Comparison of ENCODE assay signal across 1 cellular context in the genomic region with DNA sequence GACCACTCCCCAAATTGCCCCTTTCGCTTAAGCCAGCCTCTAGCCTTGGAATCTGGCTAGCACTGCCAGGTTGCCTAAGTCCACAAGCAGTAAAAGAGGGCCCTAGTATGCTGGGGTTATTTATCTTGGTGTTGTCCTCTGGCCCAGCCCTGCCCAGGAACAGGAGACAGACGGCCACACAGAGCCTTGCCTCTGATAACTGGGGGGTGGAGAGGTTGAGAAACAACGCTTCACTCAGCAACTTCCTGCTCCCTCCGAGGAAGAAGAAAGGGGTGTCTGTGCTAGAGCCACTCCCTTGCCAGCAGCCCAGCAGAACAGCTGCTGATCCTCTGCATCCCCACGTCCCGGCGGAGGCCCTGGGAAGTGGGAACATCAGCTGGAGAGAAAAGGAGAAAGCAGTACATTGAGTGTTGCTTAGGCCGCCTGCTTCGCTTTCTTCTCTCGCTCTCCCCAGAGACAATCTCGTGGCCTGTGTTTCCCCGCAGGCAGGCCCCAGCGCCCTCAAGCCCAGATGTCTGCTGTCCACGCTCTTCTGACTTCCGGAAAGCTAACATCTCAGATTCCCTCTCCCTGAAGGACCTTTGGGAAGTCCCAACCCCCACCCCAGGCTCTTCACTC.
TF ChIP-seq lines count a peak whose summit lies in the region.

No MANE protein-coding gene starts in this region.

TF ChIP-seq in GM12878, 131 proteins besides CTCF, POLR2A, EP300 and RAD21 (continued from another document):
- TF ChIP-seq, protein P1, sequence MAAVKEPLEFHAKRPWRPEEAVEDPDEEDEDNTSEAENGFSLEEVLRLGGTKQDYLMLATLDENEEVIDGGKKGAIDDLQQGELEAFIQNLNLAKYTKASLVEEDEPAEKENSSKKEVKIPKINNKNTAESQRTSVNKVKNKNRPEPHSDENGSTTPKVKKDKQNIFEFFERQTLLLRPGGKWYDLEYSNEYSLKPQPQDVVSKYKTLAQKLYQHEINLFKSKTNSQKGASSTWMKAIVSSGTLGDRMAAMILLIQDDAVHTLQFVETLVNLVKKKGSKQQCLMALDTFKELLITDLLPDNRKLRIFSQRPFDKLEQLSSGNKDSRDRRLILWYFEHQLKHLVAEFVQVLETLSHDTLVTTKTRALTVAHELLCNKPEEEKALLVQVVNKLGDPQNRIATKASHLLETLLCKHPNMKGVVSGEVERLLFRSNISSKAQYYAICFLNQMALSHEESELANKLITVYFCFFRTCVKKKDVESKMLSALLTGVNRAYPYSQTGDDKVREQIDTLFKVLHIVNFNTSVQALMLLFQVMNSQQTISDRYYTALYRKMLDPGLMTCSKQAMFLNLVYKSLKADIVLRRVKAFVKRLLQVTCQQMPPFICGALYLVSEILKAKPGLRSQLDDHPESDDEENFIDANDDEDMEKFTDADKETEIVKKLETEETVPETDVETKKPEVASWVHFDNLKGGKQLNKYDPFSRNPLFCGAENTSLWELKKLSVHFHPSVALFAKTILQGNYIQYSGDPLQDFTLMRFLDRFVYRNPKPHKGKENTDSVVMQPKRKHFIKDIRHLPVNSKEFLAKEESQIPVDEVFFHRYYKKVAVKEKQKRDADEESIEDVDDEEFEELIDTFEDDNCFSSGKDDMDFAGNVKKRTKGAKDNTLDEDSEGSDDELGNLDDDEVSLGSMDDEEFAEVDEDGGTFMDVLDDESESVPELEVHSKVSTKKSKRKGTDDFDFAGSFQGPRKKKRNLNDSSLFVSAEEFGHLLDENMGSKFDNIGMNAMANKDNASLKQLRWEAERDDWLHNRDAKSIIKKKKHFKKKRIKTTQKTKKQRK (IDR thresholded peaks at IDR 0.05; ENCODE audit: low read depth, low read length) = no peak
- TF ChIP-seq SREBF2 (IDR thresholded peaks at IDR 0.05; ENCODE audit: low read length) (no peak), BRCA1 (IDR thresholded peaks at IDR 0.05; ENCODE audit: low read depth, low read length) (no peak), SMC3 (IDR thresholded peaks at IDR 0.05; ENCODE audit: borderline replicate concordance, low read length) (no peak), ATF7 (IDR thresholded peaks at IDR 0.05; ENCODE audit: low read depth) (no peak), TCF12 (IDR thresholded peaks at IDR 0.05; ENCODE audit: low read depth, low read length) (peak; percentile 59; the same call in 1 of the 2 replicates), POLR2AphosphoS5 (IDR thresholded peaks at IDR 0.05; ENCODE audit: low read length) (0 out of 2 replicates have a peak, but pooled peaks have one; percentile 38), ZSCAN29 (IDR thresholded peaks at IDR 0.05) (no peak), RUNX3 (IDR thresholded peaks at IDR 0.05; ENCODE audit: low read length) (peak; percentile 57), IKZF2 (IDR thresholded peaks at IDR 0.05) (peak; percentile 45 to 57; a peak in 2 of 4 replicates), MTA3 (IDR thresholded peaks at IDR 0.05; ENCODE audit: borderline replicate concordance, low read length) (no peak), CREM (IDR thresholded peaks at IDR 0.05; ENCODE audit: low read depth) (0 out of 2 replicates have a peak, but pooled peaks have one; percentile 12), GABPA (IDR thresholded peaks at IDR 0.05; ENCODE audit: low read depth) (peak; percentile 20; the same call in 1 of the 2 replicates), EZH2 (IDR thresholded peaks at IDR 0.05; ENCODE audit: borderline replicate concordance, control insufficient read depth, low read depth, low read length) (no peak), FOS (IDR thresholded peaks at IDR 0.05; ENCODE audit: borderline replicate concordance, extremely low read depth, insufficient read length) (no peak), ETV6 (conservative IDR thresholded peaks at IDR 0.05 in 1 of 2, IDR thresholded peaks at IDR 0.05 in 1 of 2; ENCODE audit: borderline replicate concordance in 1 of 2, low read depth in 1 of 2) (0 out of 4 replicates have a peak, but pooled peaks of 1 of the 2 experiments have one; percentile 18), NFYA (IDR thresholded peaks at IDR 0.05; ENCODE audit: borderline replicate concordance, low read depth, low read length) (no peak), NFIC (IDR thresholded peaks at IDR 0.05; ENCODE audit: low read depth, low read length) (peak; percentile 47; the same call in 1 of the 2 replicates), NFXL1 (IDR thresholded peaks at IDR 0.05; ENCODE audit: borderline replicate concordance) (no peak), MEF2B (IDR thresholded peaks at IDR 0.05; ENCODE audit: partially characterized antibody, poor library complexity, severe bottlenecking) (peak; percentile 82), POU2F2 (IDR thresholded peaks at IDR 0.05; ENCODE audit: borderline replicate concordance, low read depth, low read length) (0 out of 3 replicates have a peak, but pooled peaks have one; percentile 22), PAX5 (IDR thresholded peaks at IDR 0.05; ENCODE audit: borderline replicate concordance, low read depth, low read length) (0 out of 2 replicates have a peak, but pooled peaks have one; percentile 32), EED (IDR thresholded peaks at IDR 0.05; ENCODE audit: low read depth) (peak; percentile 60; the same call in 1 of the 2 replicates), STAT1 (conservative IDR thresholded peaks at IDR 0.05) (no peak), RELA (IDR thresholded peaks at IDR 0.05; ENCODE audit: borderline replicate concordance, partially characterized antibody) (peak; percentile 7)
- TF ChIP-seq, protein P2, sequence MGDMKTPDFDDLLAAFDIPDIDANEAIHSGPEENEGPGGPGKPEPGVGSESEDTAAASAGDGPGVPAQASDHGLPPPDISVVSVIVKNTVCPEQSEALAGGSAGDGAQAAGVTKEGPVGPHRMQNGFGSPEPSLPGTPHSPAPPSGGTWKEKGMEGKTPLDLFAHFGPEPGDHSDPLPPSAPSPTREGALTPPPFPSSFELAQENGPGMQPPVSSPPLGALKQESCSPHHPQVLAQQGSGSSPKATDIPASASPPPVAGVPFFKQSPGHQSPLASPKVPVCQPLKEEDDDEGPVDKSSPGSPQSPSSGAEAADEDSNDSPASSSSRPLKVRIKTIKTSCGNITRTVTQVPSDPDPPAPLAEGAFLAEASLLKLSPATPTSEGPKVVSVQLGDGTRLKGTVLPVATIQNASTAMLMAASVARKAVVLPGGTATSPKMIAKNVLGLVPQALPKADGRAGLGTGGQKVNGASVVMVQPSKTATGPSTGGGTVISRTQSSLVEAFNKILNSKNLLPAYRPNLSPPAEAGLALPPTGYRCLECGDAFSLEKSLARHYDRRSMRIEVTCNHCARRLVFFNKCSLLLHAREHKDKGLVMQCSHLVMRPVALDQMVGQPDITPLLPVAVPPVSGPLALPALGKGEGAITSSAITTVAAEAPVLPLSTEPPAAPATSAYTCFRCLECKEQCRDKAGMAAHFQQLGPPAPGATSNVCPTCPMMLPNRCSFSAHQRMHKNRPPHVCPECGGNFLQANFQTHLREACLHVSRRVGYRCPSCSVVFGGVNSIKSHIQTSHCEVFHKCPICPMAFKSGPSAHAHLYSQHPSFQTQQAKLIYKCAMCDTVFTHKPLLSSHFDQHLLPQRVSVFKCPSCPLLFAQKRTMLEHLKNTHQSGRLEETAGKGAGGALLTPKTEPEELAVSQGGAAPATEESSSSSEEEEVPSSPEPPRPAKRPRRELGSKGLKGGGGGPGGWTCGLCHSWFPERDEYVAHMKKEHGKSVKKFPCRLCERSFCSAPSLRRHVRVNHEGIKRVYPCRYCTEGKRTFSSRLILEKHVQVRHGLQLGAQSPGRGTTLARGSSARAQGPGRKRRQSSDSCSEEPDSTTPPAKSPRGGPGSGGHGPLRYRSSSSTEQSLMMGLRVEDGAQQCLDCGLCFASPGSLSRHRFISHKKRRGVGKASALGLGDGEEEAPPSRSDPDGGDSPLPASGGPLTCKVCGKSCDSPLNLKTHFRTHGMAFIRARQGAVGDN (IDR thresholded peaks at IDR 0.05) = peak; percentile 56
- TF ChIP-seq, protein P3, sequence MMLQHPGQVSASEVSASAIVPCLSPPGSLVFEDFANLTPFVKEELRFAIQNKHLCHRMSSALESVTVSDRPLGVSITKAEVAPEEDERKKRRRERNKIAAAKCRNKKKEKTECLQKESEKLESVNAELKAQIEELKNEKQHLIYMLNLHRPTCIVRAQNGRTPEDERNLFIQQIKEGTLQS (IDR thresholded peaks at IDR 0.05; ENCODE audit: borderline replicate concordance, extremely low read depth, low read depth, low read length) = no peak
- TF ChIP-seq, protein P4, sequence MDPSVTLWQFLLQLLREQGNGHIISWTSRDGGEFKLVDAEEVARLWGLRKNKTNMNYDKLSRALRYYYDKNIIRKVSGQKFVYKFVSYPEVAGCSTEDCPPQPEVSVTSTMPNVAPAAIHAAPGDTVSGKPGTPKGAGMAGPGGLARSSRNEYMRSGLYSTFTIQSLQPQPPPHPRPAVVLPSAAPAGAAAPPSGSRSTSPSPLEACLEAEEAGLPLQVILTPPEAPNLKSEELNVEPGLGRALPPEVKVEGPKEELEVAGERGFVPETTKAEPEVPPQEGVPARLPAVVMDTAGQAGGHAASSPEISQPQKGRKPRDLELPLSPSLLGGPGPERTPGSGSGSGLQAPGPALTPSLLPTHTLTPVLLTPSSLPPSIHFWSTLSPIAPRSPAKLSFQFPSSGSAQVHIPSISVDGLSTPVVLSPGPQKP (IDR thresholded peaks at IDR 0.05; ENCODE audit: low read depth, low read length) = peak; percentile 42; the same call in 1 of the 2 replicates
- TF ChIP-seq, protein P5, sequence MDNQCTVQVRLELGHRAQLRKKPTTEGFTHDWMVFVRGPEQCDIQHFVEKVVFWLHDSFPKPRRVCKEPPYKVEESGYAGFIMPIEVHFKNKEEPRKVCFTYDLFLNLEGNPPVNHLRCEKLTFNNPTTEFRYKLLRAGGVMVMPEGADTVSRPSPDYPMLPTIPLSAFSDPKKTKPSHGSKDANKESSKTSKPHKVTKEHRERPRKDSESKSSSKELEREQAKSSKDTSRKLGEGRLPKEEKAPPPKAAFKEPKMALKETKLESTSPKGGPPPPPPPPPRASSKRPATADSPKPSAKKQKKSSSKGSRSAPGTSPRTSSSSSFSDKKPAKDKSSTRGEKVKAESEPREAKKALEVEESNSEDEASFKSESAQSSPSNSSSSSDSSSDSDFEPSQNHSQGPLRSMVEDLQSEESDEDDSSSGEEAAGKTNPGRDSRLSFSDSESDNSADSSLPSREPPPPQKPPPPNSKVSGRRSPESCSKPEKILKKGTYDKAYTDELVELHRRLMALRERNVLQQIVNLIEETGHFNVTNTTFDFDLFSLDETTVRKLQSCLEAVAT (IDR thresholded peaks at IDR 0.05) = no peak
- TF ChIP-seq, protein P6, sequence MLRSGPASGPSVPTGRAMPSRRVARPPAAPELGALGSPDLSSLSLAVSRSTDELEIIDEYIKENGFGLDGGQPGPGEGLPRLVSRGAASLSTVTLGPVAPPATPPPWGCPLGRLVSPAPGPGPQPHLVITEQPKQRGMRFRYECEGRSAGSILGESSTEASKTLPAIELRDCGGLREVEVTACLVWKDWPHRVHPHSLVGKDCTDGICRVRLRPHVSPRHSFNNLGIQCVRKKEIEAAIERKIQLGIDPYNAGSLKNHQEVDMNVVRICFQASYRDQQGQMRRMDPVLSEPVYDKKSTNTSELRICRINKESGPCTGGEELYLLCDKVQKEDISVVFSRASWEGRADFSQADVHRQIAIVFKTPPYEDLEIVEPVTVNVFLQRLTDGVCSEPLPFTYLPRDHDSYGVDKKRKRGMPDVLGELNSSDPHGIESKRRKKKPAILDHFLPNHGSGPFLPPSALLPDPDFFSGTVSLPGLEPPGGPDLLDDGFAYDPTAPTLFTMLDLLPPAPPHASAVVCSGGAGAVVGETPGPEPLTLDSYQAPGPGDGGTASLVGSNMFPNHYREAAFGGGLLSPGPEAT (IDR thresholded peaks at IDR 0.05; ENCODE audit: low read depth) = peak; percentile 22; the same call in 1 of the 2 replicates
- TF ChIP-seq, protein P7, sequence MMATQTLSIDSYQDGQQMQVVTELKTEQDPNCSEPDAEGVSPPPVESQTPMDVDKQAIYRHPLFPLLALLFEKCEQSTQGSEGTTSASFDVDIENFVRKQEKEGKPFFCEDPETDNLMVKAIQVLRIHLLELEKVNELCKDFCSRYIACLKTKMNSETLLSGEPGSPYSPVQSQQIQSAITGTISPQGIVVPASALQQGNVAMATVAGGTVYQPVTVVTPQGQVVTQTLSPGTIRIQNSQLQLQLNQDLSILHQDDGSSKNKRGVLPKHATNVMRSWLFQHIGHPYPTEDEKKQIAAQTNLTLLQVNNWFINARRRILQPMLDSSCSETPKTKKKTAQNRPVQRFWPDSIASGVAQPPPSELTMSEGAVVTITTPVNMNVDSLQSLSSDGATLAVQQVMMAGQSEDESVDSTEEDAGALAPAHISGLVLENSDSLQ (IDR thresholded peaks at IDR 0.05) = no peak
